24 cellular contexts compared by ENCODE assay signal in the genomic region with DNA sequence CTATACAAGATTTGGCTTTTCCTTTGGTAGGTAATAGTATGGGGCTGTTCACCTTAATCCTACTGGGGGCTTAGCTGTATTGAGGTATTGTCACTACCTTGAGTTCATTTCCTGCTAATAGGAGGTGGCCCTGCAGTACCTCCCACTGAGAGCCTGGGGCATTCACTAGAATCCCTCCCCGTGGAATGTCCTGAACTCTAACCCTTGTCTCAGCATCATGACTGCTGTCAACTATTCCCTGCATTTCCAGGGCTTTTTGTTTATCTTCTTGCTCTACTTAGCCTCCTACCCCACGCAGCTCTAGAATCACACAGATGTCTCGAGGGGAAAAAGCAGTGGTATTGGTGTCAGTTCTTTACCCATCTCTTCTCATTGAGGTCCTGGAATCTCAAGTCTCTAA.
"Had no signal": no experiment of that assay in that cellular context is flagged by ENCODE, and none has a peak within 500 bp of the region (broad histone marks: within the 10 kb centered on the region; RNA-seq: fewer than 3 reads in every experiment).

No MANE protein-coding gene starts in this region.

- H3K27me3 ChIP-seq: colonic mucosa, esophagus squamous epithelium, gastrocnemius medialis, heart right ventricle, left lung had no signal

- H3K9me3 Mint-ChIP-seq: dendritic cell treated with granulocyte-macrophage colony-stimulating factor and Interleukin-4, amounts not matched to agents 40 ng/mL and 50 ng/mL, for 4 days; effector memory CD8-positive, alpha-beta T cell; endodermal cell had no signal

- H3K4me1 ChIP-seq: colonic mucosa, esophagus squamous epithelium, gastrocnemius medialis, heart right ventricle, left lung, lower lobe of right lung had no signal

- H3K4me1 Mint-ChIP-seq: naive thymus-derived CD4-positive, alpha-beta T cell had no signal

- H3K27me3 Mint-ChIP-seq: dendritic cell treated with granulocyte-macrophage colony-stimulating factor and Interleukin-4, amounts not matched to agents 40 ng/mL and 50 ng/mL, for 4 days; effector memory CD8-positive, alpha-beta T cell had no signal

- H3K36me3 ChIP-seq: colonic mucosa, esophagus squamous epithelium, gastrocnemius medialis, heart right ventricle, left lung, lower lobe of right lung had no signal

- DNase-seq: colonic mucosa; cortex of kidney; effector CD8-positive, alpha-beta T cell; effector memory CD8-positive, alpha-beta T cell; endodermal cell; erythroblast; esophagus squamous epithelium; foreskin fibroblast; foreskin melanocyte; gastrocnemius medialis; glutamatergic neuron; head of caudate nucleus; heart right ventricle; hippocampal formation; left cardiac atrium; left lung; left ventricle myocardium superior; lower lobe of right lung; mesenchymal stem cell; midbrain; naive thymus-derived CD4-positive, alpha-beta T cell had no signal

- H3K4me3 Mint-ChIP-seq: dendritic cell treated with granulocyte-macrophage colony-stimulating factor and Interleukin-4, amounts not matched to agents 40 ng/mL and 50 ng/mL, for 4 days; effector memory CD8-positive, alpha-beta T cell; endodermal cell; naive thymus-derived CD4-positive, alpha-beta T cell had no signal

- H3K36me3 Mint-ChIP-seq: naive thymus-derived CD4-positive, alpha-beta T cell had no signal

- ATAC-seq: effector memory CD8-positive, alpha-beta T cell; esophagus mucosa; gastrocnemius medialis; heart right ventricle; left cardiac atrium; left lung; left ventricle myocardium superior; lower lobe of right lung; naive thymus-derived CD4-positive, alpha-beta T cell had no signal

- H3K27ac ChIP-seq: colonic mucosa, epithelial cell of prostate, esophagus squamous epithelium, gastrocnemius medialis, heart right ventricle, left lung, lower lobe of right lung had no signal

- H3K4me3 ChIP-seq: colonic mucosa, esophagus squamous epithelium, gastrocnemius medialis, heart right ventricle, left lung, lower lobe of right lung had no signal

- H3K9me3 ChIP-seq: colonic mucosa, esophagus squamous epithelium, gastrocnemius medialis, heart right ventricle, left lung, lower lobe of right lung had no signal

- H3K27ac Mint-ChIP-seq: dendritic cell treated with granulocyte-macrophage colony-stimulating factor and Interleukin-4, amounts not matched to agents 40 ng/mL and 50 ng/mL, for 4 days; effector memory CD8-positive, alpha-beta T cell; endodermal cell; naive thymus-derived CD4-positive, alpha-beta T cell had no signal
